ENCODE assay signal across 8 cellular contexts in genomic region chr10:118342638-118343020, GRCh38. TPM values are rescaled to one million over a fixed set of nuclear protein-coding genes. Genes with fewer than 3 reads are reported as not detected.
DNase-seq lines count a peak whose midpoint lies in the region; FAIRE-seq and TF ChIP-seq lines count a peak whose summit lies in the region.

No MANE protein-coding gene starts in this region.

- H3K9me3 Mint-ChIP-seq in endothelial cell (ENCODE audit: unreplicated experiment), result no peaks in the 10 kb centered on the region
- H3K9me3 Mint-ChIP-seq in osteocyte (ENCODE audit: unreplicated experiment), result no peaks in the 10 kb centered on the region

- no peaks in the 10 kb centered on the region for H3K36me3 Mint-ChIP-seq in endothelial cell (ENCODE audit: low read depth, unreplicated experiment)
- peaks cover 1% of the 10 kb centered on the region for H3K36me3 Mint-ChIP-seq in osteocyte (ENCODE audit: unreplicated experiment)

- no peak for TF ChIP-seq CTCF in endothelial cell (IDR thresholded peaks at IDR 0.05; ENCODE audit: unreplicated experiment)
- TF ChIP-seq CTCF in osteocyte (IDR thresholded peaks at IDR 0.05), result peak; percentile 31

- peaks cover 2% of the 10 kb centered on the region for H3K27me3 Mint-ChIP-seq in endothelial cell (ENCODE audit: unreplicated experiment)
- peaks cover 16% of the 10 kb centered on the region for H3K27me3 Mint-ChIP-seq in osteocyte (ENCODE audit: unreplicated experiment)

- peak; percentile 35 for FAIRE-seq in GM19239 (lab: Jason Lieb, UNC)

- DNase-seq in ACHN (peak; percentile 29), GM19239 (ENCODE audit: insufficient read length, low spot score) (no peak), NCI-H69 (lab: John Stamatoyannopoulos, UW) (peak; percentile 45), endothelial cell (ENCODE audit: low spot score) (no peak), osteocyte (ENCODE audit: extremely low spot score, unreplicated experiment) (no peak), NCI-H748 (lab: John Stamatoyannopoulos, UW; ENCODE audit: unreplicated experiment) (no peak), Kasumi-1 (lab: John Stamatoyannopoulos, UW) (no peak)
- no peak for DNase-seq in stimulated activated naive CD4-positive, alpha-beta T cell treated with Interleukin-2 at 50 U/mL for 16 hours (lab: John Stamatoyannopoulos, UW)

- H3K4me3 Mint-ChIP-seq in endothelial cell (ENCODE audit: unreplicated experiment), result peak overlapping the region; percentile 97
- H3K4me3 Mint-ChIP-seq in osteocyte (ENCODE audit: unreplicated experiment), result peak overlapping the region; percentile 82

- in situ Hi-C loops in ACHN (cut with HindIII; ENCODE audit: low pct_ligation_motif_present, low pct_unique_long_range_greater_than_20kb, low sequenced_read_pairs), result no loop called here

- H3K4me1 Mint-ChIP-seq in endothelial cell (ENCODE audit: unreplicated experiment) (peaks cover 20% of the 10 kb centered on the region), osteocyte (ENCODE audit: unreplicated experiment) (peaks cover 24% of the 10 kb centered on the region)

- H3K27ac Mint-ChIP-seq in endothelial cell (ENCODE audit: unreplicated experiment) (peak overlapping the region; percentile 96), osteocyte (ENCODE audit: unreplicated experiment) (peak overlapping the region; percentile 70)

RNA-seq across cellular contexts. Expression of gene FAM204A, which starts 0.5 kb away (rescaled TPM):
- total RNA-seq in endothelial cell (ENCODE audit: unreplicated experiment) (77.4 TPM), osteocyte (62.3 and 66.6 TPM in 2 replicates)

Comparison
In these comparisons a context has a peak if more than half of its experiments do, and no peak if none do; other contexts are left out.
1. DNase-seq: peak in ACHN (single experiment) and NCI-H69 (single experiment); none in GM19239 (single experiment), endothelial cell (single experiment), osteocyte (single experiment), stimulated activated naive CD4-positive, alpha-beta T cell treated with Interleukin-2 at 50 U/mL for 16 hours (single experiment), NCI-H748 (single experiment) and Kasumi-1 (0 of 2).